8 cellular contexts compared by ENCODE assay signal in genomic region chr14:77022219-77022852, GRCh38. TPM values are rescaled to one million over a fixed set of nuclear protein-coding genes. Genes with fewer than 3 reads are reported as not detected.
DNase-seq lines count a peak whose midpoint lies in the region; ATAC-seq and TF ChIP-seq lines count a peak whose summit lies in the region.

No MANE protein-coding gene starts in this region.

- POLR2A ChIA-PET in Caco-2 (lab: Charles Lee), result interaction anchor here (0.6 to 0.7 kb wide), 2 partner anchors 24 to 103 kb away, joined by 7 to 14 read pairs; no protein-coding TSS in a partner anchor

- H3K4me3 ChIP-seq in Caco-2 (ENCODE audit: low read depth, low read length), result no peak overlapping the region
- H3K4me3 ChIP-seq in HAP-1, result no peak overlapping the region

- peaks cover 28% of the 10 kb centered on the region for H3K4me1 Mint-ChIP-seq in Caco-2 (ENCODE audit: low read depth, unreplicated experiment)

- ATAC-seq in GM21381 (IDR thresholded peaks at IDR 0.05; ENCODE audit: unreplicated experiment), result peak; percentile 51
- ATAC-seq in esophagus mucosa, result peak; percentile 40

- DNase-seq in Caco-2 (no peak), NCI-H2227 (lab: John Stamatoyannopoulos, UW; ENCODE audit: unreplicated experiment) (peak; percentile 48), SK-N-DZ (ENCODE audit: low spot score) (no peak), HAP-1 (ENCODE audit: low spot score in 2 of 2) (no peak), A172 (ENCODE audit: low spot score) (no peak)

- H3K27me3 ChIP-seq in Caco-2 (replicated peaks; ENCODE audit: control insufficient read depth, insufficient read depth, low read length), result no peaks in the 10 kb centered on the region
- H3K27me3 ChIP-seq in HAP-1 (ENCODE audit: low read depth), result no peaks in the 10 kb centered on the region

- BruUV-seq in Caco-2 (replicated peaks; lab: Mats Ljungman, UMichigan), result no TSS peak

- CTCF ChIA-PET in Caco-2 (lab: Charles Lee), result interaction anchor here (0.7 to 1.1 kb wide), 3 partner anchors 18 to 158 kb away, joined by 3 to 5 read pairs (median 3); no protein-coding TSS in a partner anchor

- no peaks in the 10 kb centered on the region for H3K27me3 Mint-ChIP-seq in Caco-2 (ENCODE audit: insufficient read depth, unreplicated experiment)

- intact Hi-C loops in Caco-2 (cut with micrococcal nuclease; ENCODE audit: unreplicated experiment), result loop anchor here (2.0 kb wide), 3 partner anchors 46 to 60 kb away; no protein-coding TSS in a partner anchor

- H3K27ac ChIP-seq in temporal lobe (ENCODE audit: low read depth, low read length), result peak overlapping the region; percentile 2

- peaks cover 39% of the 10 kb centered on the region for H3K4me1 ChIP-seq in Caco-2
- H3K4me1 ChIP-seq in HAP-1, result peaks cover 25% of the 10 kb centered on the region

- H3K4me3 Mint-ChIP-seq in Caco-2 (ENCODE audit: unreplicated experiment), result no peak overlapping the region

- peaks cover 8% of the 10 kb centered on the region for H3K36me3 Mint-ChIP-seq in Caco-2 (ENCODE audit: insufficient read depth, unreplicated experiment)

- H3K9me3 ChIP-seq in Caco-2, result no peaks in the 10 kb centered on the region
- H3K9me3 ChIP-seq in HAP-1, result no peaks in the 10 kb centered on the region

- in situ Hi-C loops in HAP-1 (cut with MboI; ENCODE audit: low sequenced_read_pairs), result no loop called here

- H3K36me3 ChIP-seq in Caco-2 (ENCODE audit: control insufficient read depth, insufficient read depth, low read length), result no peaks in the 10 kb centered on the region
- H3K36me3 ChIP-seq in HAP-1 (replicated peaks), result peaks cover 19% of the 10 kb centered on the region

- peak overlapping the region; percentile 63 for H3K27ac Mint-ChIP-seq in Caco-2 (ENCODE audit: unreplicated experiment)

- no peaks in the 10 kb centered on the region for H3K9me3 Mint-ChIP-seq in Caco-2 (ENCODE audit: unreplicated experiment)

- no peak for TF ChIP-seq CTCF in Caco-2 (IDR thresholded peaks at IDR 0.05; ENCODE audit: insufficient read depth in 1 of 2, low read depth in 1 of 2, low read length in 1 of 2, severe bottlenecking in 1 of 2, unreplicated experiment in 1 of 2)

RNA-seq across cellular contexts. Expression of gene IRF2BPL, which starts 6.2 kb away (rescaled TPM):
- 24.1 and 24.7 TPM in 2 replicates for total RNA-seq in Caco-2 (2022)
- 14.2 TPM for total RNA-seq in esophagus mucosa
- 54.6 TPM for total RNA-seq in temporal lobe
- 18.1 and 20.5 TPM in 2 replicates for polyA plus RNA-seq in SK-N-DZ (2014; cell fraction: cytosol; rRNA removed)
- 10.6 and 12.5 TPM in 2 replicates for polyA plus RNA-seq in SK-N-DZ (2014; cell fraction: nucleus; rRNA removed)
- 20.8 and 24.7 TPM in 2 replicates for total RNA-seq in A172 (2014; rRNA removed; shearing (Covaris generic))
